In the genomic region with DNA sequence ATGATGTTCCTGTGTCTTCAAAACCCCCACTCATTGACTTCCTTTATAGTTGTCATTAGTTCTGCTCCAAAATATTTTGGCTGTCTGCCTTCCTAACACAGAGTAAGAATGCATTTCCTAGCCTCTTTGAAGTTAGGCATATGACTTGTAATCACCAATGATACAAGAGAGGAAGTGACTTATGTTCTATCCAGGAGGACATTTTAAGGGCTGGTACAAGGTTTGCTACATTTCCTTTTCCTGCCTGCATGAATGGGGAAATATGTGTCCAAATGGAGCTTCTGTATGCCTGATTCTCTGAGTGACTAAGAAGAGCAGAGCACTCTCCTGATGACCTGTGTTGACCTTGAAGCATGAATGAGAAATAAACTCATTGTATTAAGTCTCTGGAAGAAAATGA, we compare ENCODE assay signal across 23 cellular contexts.
DNase-seq lines count a peak whose midpoint lies in the region; ATAC-seq and TF ChIP-seq lines count a peak whose summit lies in the region.
"Had no signal": no experiment of that assay in that cellular context is flagged by ENCODE, and none has a peak within 500 bp of the region (broad histone marks: within the 10 kb centered on the region; RNA-seq: fewer than 3 reads in every experiment).

No MANE protein-coding gene starts in this region.

- H3K9me3 Mint-ChIP-seq in endothelial cell (ENCODE audit: unreplicated experiment) (no peaks in the 10 kb centered on the region), progenitor cell of endocrine pancreas (ENCODE audit: low read depth) (no peaks in the 10 kb centered on the region)

- DNase-seq in NOMO-1 treated with DMSO at 0.1 percent for 48 hours (lab: John Stamatoyannopoulos, UW; ENCODE audit: unreplicated experiment), result peak; percentile 54
- DNase-seq in NOMO-1 treated with dmso at 0.1 percent for 144 hours (lab: John Stamatoyannopoulos, UW; ENCODE audit: unreplicated experiment), result no peak
- DNase-seq in LHCN-M2 (ENCODE audit: low read depth), result peak; percentile 55
- no peak for DNase-seq in endothelial cell (ENCODE audit: low spot score)
- no peak for DNase-seq in progenitor cell of endocrine pancreas (ENCODE audit: low spot score, unreplicated experiment)
- no peak for DNase-seq in stimulated activated naive CD4-positive, alpha-beta T cell (lab: John Stamatoyannopoulos, UW)
- DNase-seq in body of pancreas, result no peak
- DNase-seq in left lobe of liver (ENCODE audit: low spot score), result no peak
- DNase-seq: 8988T; activated CD4-positive, CD25-positive, alpha-beta regulatory T cell; activated naive CD4-positive, alpha-beta T cell treated with anti-CD3 and anti-CD28 coated beads for 36 hours; activated T-cell treated with anti-CD3 and anti-CD28 coated beads, Interleukin-2, amount 50 U/mL, for 24 hours; amygdala; caudate nucleus; mammary epithelial cell; NCI-H1694; NCI-H2171 treated with DMSO at 0.1 percent for 48 hours; stimulated activated CD4-positive, alpha-beta T cell treated with anti-CD3 and anti-CD28 coated beads, Interleukin-2, amount 100 ng/mL, for 48 hours; stimulated activated naive CD4-positive, alpha-beta T cell treated with Interleukin-2 at 50 U/mL for 16 hours; SW 1271 had no signal

- no peak for TF ChIP-seq CTCF in endothelial cell (IDR thresholded peaks at IDR 0.05; ENCODE audit: unreplicated experiment)
- TF ChIP-seq CTCF in progenitor cell of endocrine pancreas (IDR thresholded peaks at IDR 0.05; ENCODE audit: unreplicated experiment), result no peak
- TF ChIP-seq CTCF in body of pancreas (IDR thresholded peaks at IDR 0.05), result no peak

- no peaks in the 10 kb centered on the region for H3K27me3 Mint-ChIP-seq in endothelial cell (ENCODE audit: unreplicated experiment)
- H3K27me3 Mint-ChIP-seq in progenitor cell of endocrine pancreas, result no peaks in the 10 kb centered on the region
- H3K27me3 Mint-ChIP-seq: activated T-cell treated with anti-CD3 and anti-CD28 coated beads, Interleukin-2, amount 50 U/mL, for 24 hours had no signal

- H3K4me1 Mint-ChIP-seq in endothelial cell (ENCODE audit: unreplicated experiment) (peaks cover 22% of the 10 kb centered on the region), progenitor cell of endocrine pancreas (ENCODE audit: low read depth) (peaks cover 31% of the 10 kb centered on the region)
- H3K4me1 Mint-ChIP-seq: GM23338 had no signal

- H3K4me3 Mint-ChIP-seq in endothelial cell (ENCODE audit: unreplicated experiment) (no peak overlapping the region), progenitor cell of endocrine pancreas (ENCODE audit: low read depth) (no peak overlapping the region)
- H3K4me3 Mint-ChIP-seq: activated naive CD4-positive, alpha-beta T cell treated with anti-CD3 and anti-CD28 coated beads for 36 hours; activated T-cell treated with anti-CD3 and anti-CD28 coated beads, Interleukin-2, amount 50 U/mL, for 24 hours; GM23338 had no signal

- H3K4me1 ChIP-seq in body of pancreas, result no peaks in the 10 kb centered on the region

- H3K9me3 ChIP-seq in body of pancreas, result no peaks in the 10 kb centered on the region
- H3K9me3 ChIP-seq: thoracic aorta had no signal

- H3K36me3 Mint-ChIP-seq in endothelial cell (ENCODE audit: low read depth, unreplicated experiment) (peaks cover 8% of the 10 kb centered on the region), progenitor cell of endocrine pancreas (ENCODE audit: insufficient read depth) (peaks cover 14% of the 10 kb centered on the region)

- no peak overlapping the region for H3K27ac ChIP-seq in body of pancreas
- H3K27ac ChIP-seq: thoracic aorta had no signal

- intact Hi-C loops in body of pancreas (cut with DNase I), result no loop called here

- H3K27me3 ChIP-seq in body of pancreas, result no peaks in the 10 kb centered on the region

- no peak overlapping the region for H3K4me3 ChIP-seq in body of pancreas
- H3K4me3 ChIP-seq: GM23338, thoracic aorta had no signal

- no peak for ATAC-seq in body of pancreas
- ATAC-seq in left lobe of liver, result no peak
- ATAC-seq: GM23338, HepG2 had no signal

- TF ChIP-seq POLR2A in body of pancreas (IDR thresholded peaks at IDR 0.05), result no peak

- H3K27ac Mint-ChIP-seq in endothelial cell (ENCODE audit: unreplicated experiment) (peak overlapping the region; percentile 72), progenitor cell of endocrine pancreas (peak overlapping the region; percentile 37)
- H3K27ac Mint-ChIP-seq: activated naive CD4-positive, alpha-beta T cell treated with anti-CD3 and anti-CD28 coated beads for 36 hours; activated T-cell treated with anti-CD3 and anti-CD28 coated beads, Interleukin-2, amount 50 U/mL, for 24 hours; GM23338 had no signal

- H3K36me3 ChIP-seq in body of pancreas (replicated peaks in 1 of 2; ENCODE audit: insufficient read depth in 1 of 2, low read depth in 2 of 2), result no peaks in the 10 kb centered on the region
- H3K36me3 ChIP-seq: thoracic aorta had no signal

Comparison
In these comparisons a context has a peak if more than half of its experiments do, and no peak if none do; other contexts are left out.
1. DNase-seq: peak in NOMO-1 treated with DMSO at 0.1 percent for 48 hours (single experiment) and LHCN-M2 (single experiment); none in NOMO-1 treated with dmso at 0.1 percent for 144 hours (single experiment), endothelial cell (single experiment), progenitor cell of endocrine pancreas (single experiment), stimulated activated naive CD4-positive, alpha-beta T cell (0 of 6), body of pancreas (0 of 4) and left lobe of liver (single experiment).